8 cellular contexts compared by ENCODE assay signal in genomic region chr12:53102883-53103807, GRCh38. TPM values are rescaled to one million over a fixed set of nuclear protein-coding genes. Genes with fewer than 3 reads are reported as not detected.
DNase-seq lines count a peak whose midpoint lies in the region; ATAC-seq lines count a peak whose summit lies in the region.

Gene SOAT2, plus strand, starts transcription at chr12:53103486. Its CDS starts 92 bp downstream, at chr12:53103578.

- peaks cover 5 to 7% of the 10 kb centered on the region in 2 donors for H3K27me3 Mint-ChIP-seq in stimulated activated naive B cell treated with anti-CD40 and anti-IgM and Interleukin-4, amounts not matched to agents 10 μg/mL and 1 μg/mL and 100 μg/mL, for 72 hours

- no peaks in the 10 kb centered on the region for H3K27me3 ChIP-seq in effector memory CD4-positive, alpha-beta T cell (replicated peaks; ENCODE audit: control insufficient read depth, insufficient read depth, low read length, poor library complexity, severe bottlenecking)
- 0 out of 2 replicates have a peak, but pooled peaks cover 2% of the 10 kb centered on the region for H3K27me3 ChIP-seq in Karpas-422 (ENCODE audit: low read length)

- no peaks in the 10 kb centered on the region for H3K36me3 ChIP-seq in effector memory CD4-positive, alpha-beta T cell (ENCODE audit: control insufficient read depth, insufficient read depth, low read length)
- no peaks in the 10 kb centered on the region for H3K36me3 ChIP-seq in Karpas-422 (ENCODE audit: insufficient read depth, low read length)

- no peak within 1 kb of the TSS for H3K4me2 ChIP-seq in Karpas-422 (ENCODE audit: low read depth, low read length, poor library complexity, severe bottlenecking)

- H3K4me1 Mint-ChIP-seq in stimulated activated naive B cell treated with anti-CD40 and anti-IgM and Interleukin-4, amounts not matched to agents 10 μg/mL and 1 μg/mL and 100 μg/mL, for 72 hours = peaks cover 25 to 40% of the 10 kb centered on the region in 2 donors

- H3K4me3 ChIP-seq in effector memory CD4-positive, alpha-beta T cell (ENCODE audit: insufficient read depth, low read depth, low read length, poor library complexity, severe bottlenecking) = no peak within 1 kb of the TSS
- H3K4me3 ChIP-seq in Karpas-422 (ENCODE audit: low read length) = no peak within 1 kb of the TSS

- H3K4me3 Mint-ChIP-seq in stimulated activated naive B cell treated with anti-CD40 and anti-IgM and Interleukin-4, amounts not matched to agents 10 μg/mL and 1 μg/mL and 100 μg/mL, for 72 hours = no peak within 1 kb of the TSS

- H3K9me2 ChIP-seq in Karpas-422 (replicated peaks; ENCODE audit: insufficient read depth, low read length) = no peaks in the 10 kb centered on the region

- H4K20me1 ChIP-seq in Karpas-422 (ENCODE audit: insufficient read depth, low read depth, low read length) = no peaks in the 10 kb centered on the region

- no peaks in the 10 kb centered on the region for H3K9me3 ChIP-seq in effector memory CD4-positive, alpha-beta T cell (ENCODE audit: control insufficient read depth, low read length)
- H3K9me3 ChIP-seq in Karpas-422 (ENCODE audit: low read length) = no peaks in the 10 kb centered on the region

- H3K4me1 ChIP-seq in effector memory CD4-positive, alpha-beta T cell (ENCODE audit: control insufficient read depth, insufficient read depth, low read length, poor library complexity, severe bottlenecking) = peaks cover 39% of the 10 kb centered on the region
- H3K4me1 ChIP-seq in Karpas-422 (ENCODE audit: low read length) = peaks cover 15% of the 10 kb centered on the region

- DNase-seq in activated gamma-delta T cell treated with Interleukin-2 at 50 U/mL for 16 hours (peak; percentile 60), activated gamma-delta T cell (lab: John Stamatoyannopoulos, UW) (no peak), RPMI8226 (peak; percentile 69), Karpas-422 (no peak), NCI-H1436 treated with DMSO at 0.1 percent for 48 hours (lab: John Stamatoyannopoulos, UW) (no peak), NCI-H187 treated with DMSO at 0.1 percent for 48 hours (lab: John Stamatoyannopoulos, UW) (no peak)
- DNase-seq in effector memory CD4-positive, alpha-beta T cell = peak in 2 of 3 donors; percentile 18 to 25
- peak; percentile 29 for DNase-seq in stimulated activated naive B cell treated with anti-CD40 and anti-IgM and Interleukin-4, amounts not matched to agents 10 μg/mL and 1 μg/mL and 100 μg/mL, for 72 hours

- no peaks in the 10 kb centered on the region for H3K9me3 Mint-ChIP-seq in stimulated activated naive B cell treated with anti-CD40 and anti-IgM and Interleukin-4, amounts not matched to agents 10 μg/mL and 1 μg/mL and 100 μg/mL, for 72 hours

- H3K79me2 ChIP-seq in Karpas-422 (ENCODE audit: low read length) = no peaks in the 10 kb centered on the region

- peak within 1 kb of the TSS; percentile 3 for H3K27ac ChIP-seq in effector memory CD4-positive, alpha-beta T cell (ENCODE audit: insufficient read depth, low read length, poor library complexity, severe bottlenecking)
- H3K27ac ChIP-seq in Karpas-422 (ENCODE audit: low read length) = no peak within 1 kb of the TSS

- H3K9ac ChIP-seq in Karpas-422 (ENCODE audit: low read length) = no peak within 1 kb of the TSS

- ATAC-seq in stimulated activated naive B cell treated with anti-CD40 and anti-IgM and Interleukin-4, amounts not matched to agents 10 μg/mL and 1 μg/mL and 100 μg/mL, for 72 hours (replicated peaks) = peak; percentile 80 to 82

- H3K27ac Mint-ChIP-seq in stimulated activated naive B cell treated with anti-CD40 and anti-IgM and Interleukin-4, amounts not matched to agents 10 μg/mL and 1 μg/mL and 100 μg/mL, for 72 hours = no peak within 1 kb of the TSS

- H3K36me3 Mint-ChIP-seq in stimulated activated naive B cell treated with anti-CD40 and anti-IgM and Interleukin-4, amounts not matched to agents 10 μg/mL and 1 μg/mL and 100 μg/mL, for 72 hours = no peaks in the 10 kb centered on the region

- H2AFZ ChIP-seq in Karpas-422 (ENCODE audit: low read length) = no peak within 1 kb of the TSS

RNA-seq across cellular contexts. Expression of gene SOAT2, which starts in this region (rescaled TPM):
- not detected in 2 replicates for total RNA-seq in Karpas-422 (2014; rRNA removed; shearing (Covaris generic); ENCODE audit: low replicate concordance)

Comparison
In these comparisons a context has a peak if more than half of its experiments do, and no peak if none do; other contexts are left out.
1. DNase-seq: peak in activated gamma-delta T cell treated with Interleukin-2 at 50 U/mL for 16 hours (single experiment), RPMI8226 (single experiment), effector memory CD4-positive, alpha-beta T cell (2 of 3) and stimulated activated naive B cell treated with anti-CD40 and anti-IgM and Interleukin-4, amounts not matched to agents 10 μg/mL and 1 μg/mL and 100 μg/mL, for 72 hours (single experiment); none in activated gamma-delta T cell (single experiment), Karpas-422 (single experiment), NCI-H1436 treated with DMSO at 0.1 percent for 48 hours (single experiment) and NCI-H187 treated with DMSO at 0.1 percent for 48 hours (single experiment).